In genomic region chrX:41095174-41095573, GRCh38 we compare ENCODE assay signal across 17 cellular contexts. TPM values are rescaled to one million over a fixed set of nuclear protein-coding genes. Genes with fewer than 3 reads are reported as not detected.
A peak's percentile ranks its signal among the peaks of the same experiment; 100 is the strongest.
DNase-seq lines count a peak whose midpoint lies in the region; ATAC-seq, FAIRE-seq and TF ChIP-seq lines count a peak whose summit lies in the region.
"Had no signal": no experiment of that assay in that cellular context is flagged by ENCODE, and none has a peak within 500 bp of the region (broad histone marks: within the 10 kb centered on the region; RNA-seq: fewer than 3 reads in every experiment).

No MANE protein-coding gene starts in this region.

- no peak for DNase-seq in A549 (ENCODE audit: low read depth in 1 of 2, low spot score in 1 of 2)
- no peak for DNase-seq in GM12891 (ENCODE audit: insufficient read length, low spot score)
- DNase-seq in immature natural killer cell: no peak
- no peak for DNase-seq in central memory CD4-positive, alpha-beta T cell
- no peak for DNase-seq in H54 (ENCODE audit: insufficient read length, low spot score)
- DNase-seq in stimulated activated CD4-positive, alpha-beta T cell treated with anti-CD3 and anti-CD28 coated beads, Interleukin-4, amount 100 ng/mL, for 24 hours: no peak
- DNase-seq in SW 1271 (lab: John Stamatoyannopoulos, UW): no peak
- DNase-seq: activated CD8-positive, alpha-beta memory T cell treated with anti-CD3 and anti-CD28 coated beads, Interleukin-2, amount 50 U/mL, for 48 hours; kidney glomerular epithelial cell; mucosa of descending colon; NCI-H1048; NCI-H2107; NCI-H82 had no signal

- no peaks in the 10 kb centered on the region for H3K9me3 ChIP-seq in A549
- H3K9me3 ChIP-seq: mucosa of descending colon, prostate gland had no signal

- POLR2A ChIA-PET in A549 (lab: Yijun Ruan, JAX): no interaction called here

- 76% methylated on average over 1 of the region's 1 CpG for WGBS in A549 (ENCODE audit: missing lambda C conversion rate)

- CTCF ChIA-PET in A549 (lab: Yijun Ruan, JAX): interaction anchor here (1.0 to 1.6 kb wide), 2 partner anchors 20 to 217 kb away, joined by 3 to 10 read pairs; no protein-coding TSS in a partner anchor

- H3K36me3 Mint-ChIP-seq in activated naive CD8-positive, alpha-beta T cell: no peaks in the 10 kb centered on the region
- H3K36me3 Mint-ChIP-seq in immature natural killer cell: no peaks in the 10 kb centered on the region

- H3K27ac Mint-ChIP-seq in activated naive CD8-positive, alpha-beta T cell: peak overlapping the region; percentile 37
- peak overlapping the region in 2 of 6 donors; percentile 5 to 18 for H3K27ac Mint-ChIP-seq in immature natural killer cell

- H3K9me3 Mint-ChIP-seq in activated naive CD8-positive, alpha-beta T cell (ENCODE audit: low read depth): no peaks in the 10 kb centered on the region
- no peaks in the 10 kb centered on the region for H3K9me3 Mint-ChIP-seq in immature natural killer cell

- peaks cover 61% of the 10 kb centered on the region for H3K4me1 ChIP-seq in A549
- H3K4me1 ChIP-seq: prostate gland had no signal

- no peak for TF ChIP-seq EP300 in A549 (IDR thresholded peaks at IDR 0.05)

- peak overlapping the region; percentile 59 for H3K4me3 Mint-ChIP-seq in activated naive CD8-positive, alpha-beta T cell
- H3K4me3 Mint-ChIP-seq in immature natural killer cell: peak overlapping the region in 4 of 5 donors; percentile 18 to 41 (median 30)

- TF ChIP-seq POLR2A in A549 (IDR thresholded peaks at IDR 0.05; ENCODE audit: low read length) (no peak), GM12891 (IDR thresholded peaks at IDR 0.05; ENCODE audit: low read depth, low read length) (no peak), H54 (IDR thresholded peaks at IDR 0.05; ENCODE audit: low read depth, low read length) (no peak)

- peak overlapping the region; percentile 33; the same call in 2 of the 3 replicates for H3K4me2 ChIP-seq in A549

- TF ChIP-seq CTCF in A549 (IDR thresholded peaks at IDR 0.05): no peak

- ATAC-seq in A549: 0 out of 6 replicates have a peak, but pooled peaks of 1 of the 2 experiments have one; percentile 27
- ATAC-seq: mucosa of descending colon had no signal

- no peak overlapping the region for H3K27ac ChIP-seq in A549
- H3K27ac ChIP-seq: coronary artery, prostate gland had no signal

- no peak overlapping the region for H3K4me3 ChIP-seq in A549
- H3K4me3 ChIP-seq: mucosa of descending colon, prostate gland had no signal

- FAIRE-seq in A549 (lab: Jason Lieb, UNC) (peak; percentile 78), GM12891 (lab: Jason Lieb, UNC) (peak; percentile 78), H54 (lab: Jason Lieb, UNC) (no peak)
- FAIRE-seq: D721Med had no signal

- TF ChIP-seq RAD21 in A549 (conservative IDR thresholded peaks at IDR 0.05 in 1 of 2, IDR thresholded peaks at IDR 0.05 in 1 of 2): no peak

- H3K27me3 Mint-ChIP-seq in activated naive CD8-positive, alpha-beta T cell: no peaks in the 10 kb centered on the region
- peaks cover 0 to 7% (median 0%) of the 10 kb centered on the region in 3 donors for H3K27me3 Mint-ChIP-seq in immature natural killer cell (ENCODE audit: low read depth in 3 of 3)

- peaks cover 78% of the 10 kb centered on the region for H3K4me1 Mint-ChIP-seq in activated naive CD8-positive, alpha-beta T cell (ENCODE audit: low read depth)
- peaks cover 71 to 100% of the 10 kb centered on the region in 2 donors for H3K4me1 Mint-ChIP-seq in immature natural killer cell

TF ChIP-seq in A549, 52 proteins besides CTCF, POLR2A, EP300 and RAD21 (continues in another document):
- no peak for TF ChIP-seq MAZ (IDR thresholded peaks at IDR 0.05; ENCODE audit: borderline replicate concordance, low read depth, low read length)
- TF ChIP-seq, protein P1, sequence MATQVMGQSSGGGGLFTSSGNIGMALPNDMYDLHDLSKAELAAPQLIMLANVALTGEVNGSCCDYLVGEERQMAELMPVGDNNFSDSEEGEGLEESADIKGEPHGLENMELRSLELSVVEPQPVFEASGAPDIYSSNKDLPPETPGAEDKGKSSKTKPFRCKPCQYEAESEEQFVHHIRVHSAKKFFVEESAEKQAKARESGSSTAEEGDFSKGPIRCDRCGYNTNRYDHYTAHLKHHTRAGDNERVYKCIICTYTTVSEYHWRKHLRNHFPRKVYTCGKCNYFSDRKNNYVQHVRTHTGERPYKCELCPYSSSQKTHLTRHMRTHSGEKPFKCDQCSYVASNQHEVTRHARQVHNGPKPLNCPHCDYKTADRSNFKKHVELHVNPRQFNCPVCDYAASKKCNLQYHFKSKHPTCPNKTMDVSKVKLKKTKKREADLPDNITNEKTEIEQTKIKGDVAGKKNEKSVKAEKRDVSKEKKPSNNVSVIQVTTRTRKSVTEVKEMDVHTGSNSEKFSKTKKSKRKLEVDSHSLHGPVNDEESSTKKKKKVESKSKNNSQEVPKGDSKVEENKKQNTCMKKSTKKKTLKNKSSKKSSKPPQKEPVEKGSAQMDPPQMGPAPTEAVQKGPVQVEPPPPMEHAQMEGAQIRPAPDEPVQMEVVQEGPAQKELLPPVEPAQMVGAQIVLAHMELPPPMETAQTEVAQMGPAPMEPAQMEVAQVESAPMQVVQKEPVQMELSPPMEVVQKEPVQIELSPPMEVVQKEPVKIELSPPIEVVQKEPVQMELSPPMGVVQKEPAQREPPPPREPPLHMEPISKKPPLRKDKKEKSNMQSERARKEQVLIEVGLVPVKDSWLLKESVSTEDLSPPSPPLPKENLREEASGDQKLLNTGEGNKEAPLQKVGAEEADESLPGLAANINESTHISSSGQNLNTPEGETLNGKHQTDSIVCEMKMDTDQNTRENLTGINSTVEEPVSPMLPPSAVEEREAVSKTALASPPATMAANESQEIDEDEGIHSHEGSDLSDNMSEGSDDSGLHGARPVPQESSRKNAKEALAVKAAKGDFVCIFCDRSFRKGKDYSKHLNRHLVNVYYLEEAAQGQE (IDR thresholded peaks at IDR 0.05): no peak
- TF ChIP-seq HEYL (CRISPR knock-in tag; IDR thresholded peaks at IDR 0.05): no peak
- no peak for TF ChIP-seq EHF (CRISPR knock-in tag; IDR thresholded peaks at IDR 0.05)
- TF ChIP-seq CBX2 (IDR thresholded peaks at IDR 0.05; ENCODE audit: borderline replicate concordance, low read depth): no peak
- TF ChIP-seq PHF8 (IDR thresholded peaks at IDR 0.05; ENCODE audit: borderline replicate concordance, low read depth): no peak
- TF ChIP-seq E2F6 (IDR thresholded peaks at IDR 0.05; ENCODE audit: borderline replicate concordance, low read depth): no peak

TF ChIP-seq in GM12891, 5 proteins besides CTCF, POLR2A, EP300 and RAD21:
- no peak for TF ChIP-seq SPI1 (IDR thresholded peaks at IDR 0.05; ENCODE audit: low read depth, low read length)
- TF ChIP-seq POU2F2 (IDR thresholded peaks at IDR 0.05; ENCODE audit: low read depth, low read length): no peak
- TF ChIP-seq TAF1 (IDR thresholded peaks at IDR 0.05; ENCODE audit: low read depth, low read length): no peak
- TF ChIP-seq POLR2AphosphoS5 (IDR thresholded peaks at IDR 0.05; ENCODE audit: low read depth, low read length): no peak
- TF ChIP-seq PAX5 (IDR thresholded peaks at IDR 0.05; ENCODE audit: insufficient read depth, low read length, severe bottlenecking): no peak

RNA-seq across cellular contexts. Expression of gene USP9X, which starts 9.9 kb away (rescaled TPM):
- polyA plus RNA-seq in A549 (2011; rRNA removed): 70.4 and 110 TPM in 2 replicates
- polyA plus RNA-seq in A549 (2012; cell fraction: cytosol; rRNA removed): 10.0 and 12.6 TPM in 2 replicates
- 10.8 and 15.3 TPM in 2 replicates for polyA plus RNA-seq in A549 (2012; cell fraction: nucleus; rRNA removed)
- polyA plus RNA-seq in A549 (2017; fragmentation: RNase III; extraction: RNeasy Plus Mini Kit Qiagen cat#74134 plus additional on column Dnase treatment): 30.7 to 32.6 TPM (median 31.8 TPM) in 3 replicates
- 264 and 283 TPM in 2 replicates for polyA minus RNA-seq in A549 (2011; rRNA and poly(A)+ RNA removed)
- polyA plus RNA-seq in GM12891 (2012; ENCODE audit: low read depth, missing spikeins): 12.6 TPM
- 10 to 100 TPM in 2 of 3 donors, 1 to 10 TPM in 1; 7.4 to 30.7 (median 12.0) TPM for polyA plus RNA-seq in immature natural killer cell
